ENCODE assay signal across 20 cellular contexts in genomic region chr10:86751477-86751876, GRCh38. TPM values are rescaled to one million over a fixed set of nuclear protein-coding genes. Genes with fewer than 3 reads are reported as not detected.
DNase-seq lines count a peak whose midpoint lies in the region; ATAC-seq, FAIRE-seq and TF ChIP-seq lines count a peak whose summit lies in the region.
"Had no signal": no experiment of that assay in that cellular context is flagged by ENCODE, and none has a peak within 500 bp of the region (broad histone marks: within the 10 kb centered on the region; RNA-seq: fewer than 3 reads in every experiment).

No MANE protein-coding gene starts in this region.

- H4K91ac ChIP-seq in neuronal stem cell (ENCODE audit: low read depth, low read length, poor library complexity): no peak overlapping the region

- CTCF ChIA-PET in HepG2 (lab: Yijun Ruan, JAX; ENCODE audit: low intra/inter-chr PET ratio, low total read pairs): no interaction called here
- CTCF ChIA-PET in GM12878 (lab: Yijun Ruan, JAX): interaction anchor here (0.6 kb wide), 1 partner anchor 8 kb away, joined by 3 read pairs; no protein-coding TSS in a partner anchor

- H3K4me2 ChIP-seq in HepG2 (ENCODE audit: low read depth, low read length): no peak overlapping the region
- no peak overlapping the region for H3K4me2 ChIP-seq in GM12878 (ENCODE audit: control insufficient read depth, insufficient read depth)
- H3K4me2 ChIP-seq in neuronal stem cell (ENCODE audit: insufficient read depth, low read length, poor library complexity, severe bottlenecking): no peak overlapping the region
- H3K4me2 ChIP-seq: A549; BLaER1 treated with 17β-estradiol and CSF1 and Interleukin-3, amounts not matched to agents 10 nM and 100 nM had no signal

- SMC1A ChIA-PET in GM12878 (lab: Charles Lee; ENCODE audit: uncharacterized antibody, unreplicated experiment): interaction anchor here (1.4 to 2.5 kb wide), 2 partner anchors 10 to 18 kb away, joined by 3 to 5 read pairs; no protein-coding TSS in a partner anchor

- H3K4me3 ChIP-seq in HepG2 (replicated peaks in 1 of 3; ENCODE audit: insufficient read depth in 1 of 3, low read depth in 2 of 3, low read length in 3 of 3) (no peak overlapping the region), right lobe of liver (no peak overlapping the region), GM12878 (no peak overlapping the region), neuronal stem cell (ENCODE audit: low read length in 2 of 2) (peak overlapping the region in 1 of 2 donors; percentile 61)
- H3K4me3 ChIP-seq: A549; BLaER1 treated with 17β-estradiol and CSF1 and Interleukin-3, amounts not matched to agents 10 nM and 100 nM had no signal

- no peaks in the 10 kb centered on the region; a peak in 1 of 5 replicates for H3K27me3 ChIP-seq in HepG2 (ENCODE audit: control insufficient read depth in 1 of 2, insufficient read depth in 2 of 2, low read length in 2 of 2)
- no peaks in the 10 kb centered on the region for H3K27me3 ChIP-seq in right lobe of liver
- H3K27me3 ChIP-seq in GM12878 (replicated peaks in 1 of 2; ENCODE audit: control insufficient read depth in 2 of 2, insufficient read depth in 2 of 2, low read length in 1 of 2): no peaks in the 10 kb centered on the region
- H3K27me3 ChIP-seq in neuronal stem cell (ENCODE audit: control insufficient read depth in 3 of 3, insufficient read depth in 3 of 3, low read depth in 1 of 3, low read length in 3 of 3): no peaks in the 10 kb centered on the region

- H2AK5ac ChIP-seq in neuronal stem cell (ENCODE audit: low read depth, low read length): no peak overlapping the region

- H2BK120ac ChIP-seq in neuronal stem cell (ENCODE audit: low read depth, low read length): no peak overlapping the region

- H3K18ac ChIP-seq in neuronal stem cell (ENCODE audit: low read length): no peak overlapping the region

- intact Hi-C loops in HepG2 (cut with micrococcal nuclease; ENCODE audit: unreplicated experiment): no loop called here
- intact Hi-C loops in right lobe of liver (cut with DNase I): no loop called here
- intact Hi-C loops in GM12878 (cut with micrococcal nuclease; ENCODE audit: unreplicated experiment): no loop called here

- H3K27ac ChIP-seq in HepG2 (ENCODE audit: extremely low read length, insufficient read depth, low read length) (no peak overlapping the region), right lobe of liver (no peak overlapping the region), GM12878 (ENCODE audit: control insufficient read depth, insufficient read depth) (no peak overlapping the region), neuronal stem cell (replicated peaks; ENCODE audit: low read length) (no peak overlapping the region)
- H3K27ac ChIP-seq: 22Rv1; A549; BLaER1 treated with 17β-estradiol and CSF1 and Interleukin-3, amounts not matched to agents 10 nM and 100 nM; C4-2B had no signal

- no peak overlapping the region for H3K14ac ChIP-seq in neuronal stem cell (ENCODE audit: low read length)

- TF ChIP-seq CTCF in HepG2 (CRISPR knock-in tag; IDR thresholded peaks at IDR 0.05) (no peak), right lobe of liver (IDR thresholded peaks at IDR 0.05) (no peak), GM12878 (IDR thresholded peaks at IDR 0.05 in 2 of 3, conservative IDR thresholded peaks at IDR 0.05 in 1 of 3; ENCODE audit: control insufficient read depth in 2 of 3, extremely low read depth in 1 of 3, insufficient read depth in 1 of 3, low read depth in 3 of 3, low read length in 3 of 3) (no peak)

- in situ Hi-C loops in HepG2 (cut with HindIII; ENCODE audit: extremely low pct_ligation_motif_present, low pct_unique_long_range_greater_than_20kb) (no loop called here), GM12878 (cut with MboI) (no loop called here)

- H3K36me3 ChIP-seq in HepG2 (replicated peaks in 1 of 2; ENCODE audit: control insufficient read depth in 1 of 2, insufficient read depth in 2 of 2, low read length in 2 of 2) (no peaks in the 10 kb centered on the region), right lobe of liver (no peaks in the 10 kb centered on the region), GM12878 (ENCODE audit: control insufficient read depth in 2 of 2, insufficient read depth in 2 of 2, low read length in 1 of 2) (no peaks in the 10 kb centered on the region), neuronal stem cell (replicated peaks in 1 of 2; ENCODE audit: control insufficient read depth in 2 of 2, insufficient read depth in 2 of 2, low read length in 2 of 2) (peaks cover 2 to 15% of the 10 kb centered on the region in 2 donors)
- H3K36me3 ChIP-seq: BLaER1 treated with 17β-estradiol and CSF1 and Interleukin-3, amounts not matched to agents 10 nM and 100 nM had no signal

- H3K79me2 ChIP-seq in HepG2 (ENCODE audit: insufficient read depth, low read length): peaks cover 1% of the 10 kb centered on the region
- H3K79me2 ChIP-seq in GM12878 (ENCODE audit: control insufficient read depth, insufficient read depth, low read length): peaks cover 3% of the 10 kb centered on the region

- POLR2A ChIA-PET in HepG2 (lab: Yijun Ruan, JAX) (no interaction called here), GM12878 (lab: Charles Lee) (no interaction called here)

- H3K4ac ChIP-seq in neuronal stem cell (ENCODE audit: low read length): no peak overlapping the region

- TF ChIP-seq POLR2A in HepG2 (IDR thresholded peaks at IDR 0.05; ENCODE audit: insufficient read depth in 1 of 2, low read depth in 2 of 2, low read length in 2 of 2) (no peak), right lobe of liver (IDR thresholded peaks at IDR 0.05) (no peak), GM12878 (IDR thresholded peaks at IDR 0.05; ENCODE audit: low read depth, low read length) (no peak)

- H2BK12ac ChIP-seq in neuronal stem cell (ENCODE audit: low read length): no peak overlapping the region

- TF ChIP-seq EP300 in HepG2 (IDR thresholded peaks at IDR 0.05; ENCODE audit: low read depth in 2 of 2, low read length in 2 of 2) (no peak), HepG2 (CRISPR knock-in tag; IDR thresholded peaks at IDR 0.05; ENCODE audit: borderline replicate concordance) (no peak), GM12878 (IDR thresholded peaks at IDR 0.05; ENCODE audit: borderline replicate concordance in 1 of 2, control insufficient read depth in 1 of 2, low read depth in 2 of 2, low read length in 2 of 2) (no peak)

- no peak overlapping the region for H2BK5ac ChIP-seq in neuronal stem cell (ENCODE audit: low read length)

- H2BK15ac ChIP-seq in neuronal stem cell (ENCODE audit: low read length): no peak overlapping the region

- FAIRE-seq in HepG2 (lab: Jason Lieb, UNC) (no peak), GM12878 (lab: Jason Lieb, UNC) (no peak)
- FAIRE-seq: A549, D721Med, G401.6 had no signal

- H4K20me1 ChIP-seq in HepG2 (ENCODE audit: insufficient read depth, low read length) (no peaks in the 10 kb centered on the region), GM12878 (ENCODE audit: control insufficient read depth, insufficient read depth) (no peaks in the 10 kb centered on the region)

- H4K8ac ChIP-seq in neuronal stem cell (ENCODE audit: low read depth, low read length): peak overlapping the region; percentile 78

- H3K23ac ChIP-seq in neuronal stem cell (ENCODE audit: low read depth, low read length, poor library complexity): no peak overlapping the region

- RAD21 ChIA-PET in GM12878 (lab: Charles Lee; ENCODE audit: unreplicated experiment): interaction anchor here (1.0 kb wide), 1 partner anchor 48 kb away, joined by 3 read pairs; no protein-coding TSS in a partner anchor

- no peak for ATAC-seq in HepG2
- ATAC-seq in right lobe of liver: no peak
- no peak for ATAC-seq in GM12878
- ATAC-seq in HG02870 (IDR thresholded peaks at IDR 0.05; ENCODE audit: unreplicated experiment): no peak
- ATAC-seq: A549; CD8-positive, alpha-beta T cell had no signal

- 97% methylated on average over 17 of the region's 17 CpGs for WGBS in HepG2 (ENCODE audit: low lambda C conversion rate)
- 95% methylated on average over 17 of the region's 17 CpGs for WGBS in right lobe of liver (ENCODE audit: insufficient coverage, low coverage, low lambda C conversion rate, missing lambda C conversion rate)
- 96% methylated on average over 17 of the region's 17 CpGs for WGBS in GM12878 (ENCODE audit: insufficient coverage, insufficient replicate concordance, low lambda C conversion rate, missing lambda C conversion rate)
- no CpG with 5 or more reads among the region's 17 CpGs for WGBS in neuronal stem cell (ENCODE audit: extremely low coverage in 2 of 2, insufficient read length in 2 of 2, insufficient replicate concordance in 1 of 2), 2 donors

- H3K9me3 ChIP-seq in HepG2 (ENCODE audit: low read length) (no peaks in the 10 kb centered on the region), right lobe of liver (no peaks in the 10 kb centered on the region), GM12878 (replicated peaks; ENCODE audit: control insufficient read depth, insufficient read depth, low read length) (no peaks in the 10 kb centered on the region), neuronal stem cell (replicated peaks in 1 of 2; ENCODE audit: control insufficient read depth in 2 of 2, insufficient read depth in 1 of 2, low read depth in 1 of 2, low read length in 2 of 2) (peaks cover 0 to 11% of the 10 kb centered on the region in 2 donors)
- H3K9me3 ChIP-seq: A549, Caco-2 had no signal

- DNase-seq in HepG2 (ENCODE audit: low spot score): no peak
- no peak for DNase-seq in right lobe of liver
- no peak for DNase-seq in GM12878 (ENCODE audit: low read depth, low spot score)
- no peak for DNase-seq in neuronal stem cell (ENCODE audit: low spot score)
- no peak for DNase-seq in hypothalamus (lab: John Stamatoyannopoulos, UW)
- no peak for DNase-seq in globus pallidus (ENCODE audit: low spot score)
- DNase-seq: AML-193; Caco-2; Calu3; CD4-positive, alpha-beta T cell; CD8-positive, alpha-beta T cell; DMS79 treated with DMSO at 0.1 percent for 48 hours; GF-D8 had no signal

- TF ChIP-seq RAD21 in HepG2 (CRISPR knock-in tag; IDR thresholded peaks at IDR 0.05) (no peak), GM12878 (IDR thresholded peaks at IDR 0.05; ENCODE audit: insufficient read depth, low read depth, low read length) (no peak)

- H3K79me1 ChIP-seq in neuronal stem cell (ENCODE audit: low read depth, low read length): peaks cover 2% of the 10 kb centered on the region

- H3K4me1 ChIP-seq in HepG2 (ENCODE audit: insufficient read depth, low read length): peaks cover 30% of the 10 kb centered on the region
- peaks cover 0 to 7% (median 0%) of the 10 kb centered on the region in 4 donors for H3K4me1 ChIP-seq in right lobe of liver
- peaks cover 19% of the 10 kb centered on the region for H3K4me1 ChIP-seq in GM12878 (ENCODE audit: control insufficient read depth, insufficient read depth, low read length)
- H3K4me1 ChIP-seq in neuronal stem cell (ENCODE audit: control insufficient read depth in 2 of 2, insufficient read depth in 1 of 2, low read depth in 1 of 2, low read length in 2 of 2): peaks cover 8 to 11% of the 10 kb centered on the region in 2 donors

- H3K9ac ChIP-seq in HepG2 (ENCODE audit: insufficient read depth, low read depth, low read length): no peak overlapping the region
- H3K9ac ChIP-seq in GM12878 (ENCODE audit: control insufficient read depth, insufficient read depth, low read length): no peak overlapping the region
- no peak overlapping the region for H3K9ac ChIP-seq in neuronal stem cell (ENCODE audit: low read depth, low read length, poor library complexity)
- H3K9ac ChIP-seq: BLaER1 treated with 17β-estradiol and CSF1 and Interleukin-3, amounts not matched to agents 10 nM and 100 nM had no signal

- BruUV-seq in HepG2 (replicated peaks; lab: Mats Ljungman, UMichigan): no TSS peak
- no TSS peak for BruUV-seq in GM12878 (replicated peaks; lab: Mats Ljungman, UMichigan)

- H2AFZ ChIP-seq in HepG2 (ENCODE audit: low read length) (no peak overlapping the region), GM12878 (ENCODE audit: control insufficient read depth, low read depth, low read length) (no peak overlapping the region), neuronal stem cell (ENCODE audit: low read length) (no peak overlapping the region)

RNA-seq across cellular contexts. Expression of gene BMPR1A, which starts 4.9 kb away (rescaled TPM):
- total RNA-seq in HepG2 (2016; rRNA removed; fragmentation: Illumina TruSeq; extraction: Trizol): 42.3 and 44.2 TPM in 2 replicates
- 35.3 and 37.2 TPM in 2 replicates for total RNA-seq in HepG2 (2016; cell fraction: cytosol; rRNA removed; fragmentation: Illumina TruSeq; extraction: Trizol; ENCODE audit: low read depth)
- total RNA-seq in HepG2 (2016; cell fraction: insoluble cytoplasmic fraction; rRNA removed; fragmentation: Illumina TruSeq; extraction: Trizol): 42.9 and 46.8 TPM in 2 replicates
- 43.0 and 44.0 TPM in 2 replicates for total RNA-seq in HepG2 (2016; cell fraction: membrane; rRNA removed; fragmentation: Illumina TruSeq; extraction: Trizol)
- 41.8 TPM in 2 replicates for total RNA-seq in HepG2 (2016; cell fraction: nucleus; rRNA removed; fragmentation: Illumina TruSeq; extraction: Trizol)
- polyA plus RNA-seq in HepG2 (2011; rRNA removed): 16.6 and 17.8 TPM in 2 replicates
- polyA plus RNA-seq in HepG2 (2011; cell fraction: cytosol; rRNA removed): 8.6 and 14.5 TPM in 2 replicates
- 8.2 and 8.9 TPM in 2 replicates for polyA plus RNA-seq in HepG2 (2011; cell fraction: nucleus; rRNA removed)
- 17.2 and 19.3 TPM in 2 replicates for polyA plus RNA-seq in HepG2 (2012)
- polyA plus RNA-seq in HepG2 (2016; cell fraction: cytosol; fragmentation: Illumina TruSeq; extraction: Trizol; ENCODE audit: low read depth): 3.5 and 3.9 TPM in 2 replicates
- polyA plus RNA-seq in HepG2 (2016; cell fraction: insoluble cytoplasmic fraction; fragmentation: Illumina TruSeq; extraction: Trizol; ENCODE audit: low read depth): 20.6 and 27.9 TPM in 2 replicates
- 10.9 and 13.0 TPM in 2 replicates for polyA plus RNA-seq in HepG2 (2016; cell fraction: membrane; fragmentation: Illumina TruSeq; extraction: Trizol; ENCODE audit: low read depth)
- 26.2 and 30.7 TPM in 2 replicates for polyA plus RNA-seq in HepG2 (2016; cell fraction: nucleus; fragmentation: Illumina TruSeq; extraction: Trizol; ENCODE audit: insufficient read depth, low read depth)
- 23.2 and 28.6 TPM in 2 replicates for polyA minus RNA-seq in HepG2 (2011; rRNA and poly(A)+ RNA removed; ENCODE audit: low replicate concordance)
- polyA minus RNA-seq in HepG2 (2011; cell fraction: cytosol; rRNA and poly(A)+ RNA removed): 17.6 and 25.8 TPM in 2 replicates
- 38.2 and 38.5 TPM in 2 replicates for polyA minus RNA-seq in HepG2 (2011; cell fraction: nucleus; rRNA and poly(A)+ RNA removed)
- 10 to 100 TPM in 5 of 6 experiments, 1 to 10 TPM in 1; 9.9 to 20.4 (median 12.4) TPM for total RNA-seq in right lobe of liver
- total RNA-seq in GM12878 (2013; cell fraction: nucleolus; rRNA removed): 60.5 and 62.3 TPM in 2 replicates
- 17.0 and 23.3 TPM in 2 replicates for total RNA-seq in GM12878 (2014; rRNA removed)
- total RNA-seq in GM12878 (2014; rRNA removed; fragmentation: Illumina TruSeq; extraction: Trizol): 18.8 and 19.2 TPM in 2 replicates
- 22.7 and 23.6 TPM in 2 replicates for total RNA-seq in GM12878 (2021)
- polyA plus RNA-seq in GM12878 (2011; ENCODE audit: low read depth): 4.5 TPM
- 19.3 and 25.6 TPM in 2 replicates for polyA plus RNA-seq in GM12878 (2011; rRNA removed)
- 7.9 and 9.1 TPM in 2 replicates for polyA plus RNA-seq in GM12878 (2011; cell fraction: cytosol; rRNA removed)
- 9.0 and 10.5 TPM in 2 replicates for polyA plus RNA-seq in GM12878 (2011; cell fraction: nucleus; rRNA removed)
- 5.7 and 8.1 TPM in 2 replicates for polyA plus RNA-seq in GM12878 (2012)
- 16.1 and 16.2 TPM in 2 replicates for polyA plus RNA-seq in GM12878 (2014; fragmentation: Illumina TruSeq; extraction: Trizol)
- 1 to 10 TPM; 2.3 to 2.4 TPM for polyA plus RNA-seq in GM12878 (2014; fragmentation: Nextera tagmentation; extraction: Ambion mirVana)
- 9.8 and 10.0 TPM in 2 replicates for polyA plus RNA-seq in GM12878 (2014; rRNA removed)
- polyA plus RNA-seq in GM12878 (2016; fragmentation: Nextera tagmentation; extraction: Ambion mirVana): 1 to 10 TPM; 9.5 to 9.8 TPM
- polyA minus RNA-seq in GM12878 (2011; rRNA and poly(A)+ RNA removed): 34.9 and 49.1 TPM in 2 replicates
- 11.1 and 16.6 TPM in 2 replicates for polyA minus RNA-seq in GM12878 (2011; cell fraction: cytosol; rRNA and poly(A)+ RNA removed)
- 10.6 and 14.1 TPM in 2 replicates for polyA minus RNA-seq in GM12878 (2011; cell fraction: nucleus; rRNA and poly(A)+ RNA removed)
- 24.6 TPM for polyA plus RNA-seq in neuronal stem cell (2013, experiment 1 of 2)
- 25.2 TPM for polyA plus RNA-seq in neuronal stem cell (2013, experiment 2 of 2)

Comparison
In these comparisons a context has a peak if more than half of its experiments do, and no peak if none do; other contexts are left out.
1. Of the 75 proteins assayed by ChIP-seq in both HepG2 and GM12878: peak only in HepG2: none; only in GM12878: BCL3; in both: none; in neither: 74.